In genomic region chr20:407953-408842, GRCh38 we compare ENCODE assay signal across 8 cellular contexts. TPM values are rescaled to one million over a fixed set of nuclear protein-coding genes. Genes with fewer than 3 reads are reported as not detected.
DNase-seq lines count a peak whose midpoint lies in the region; ATAC-seq and TF ChIP-seq lines count a peak whose summit lies in the region.

RBCK1 (plus strand) TSS chr20:408299; CDS start chr20:408758, 459 bp downstream.

- peak within 1 kb of the TSS; percentile 92 to 98 (median 95) for H3K27ac ChIP-seq in heart left ventricle

- H3K27me3 ChIP-seq in adipocyte (replicated peaks; ENCODE audit: control insufficient read depth, insufficient read depth, low read length), result no peaks in the 10 kb centered on the region
- no peaks in the 10 kb centered on the region for H3K27me3 ChIP-seq in heart left ventricle

- peaks cover 19% of the 10 kb centered on the region for H3K36me3 Mint-ChIP-seq in T-cell
- peaks cover 30% of the 10 kb centered on the region for H3K36me3 Mint-ChIP-seq in type B pancreatic cell

- ATAC-seq in HG02623 (IDR thresholded peaks at IDR 0.05; ENCODE audit: unreplicated experiment) (peak; percentile 73), T-cell (replicated peaks in 1 of 4) (peak; percentile 81 to 86 (median 82)), heart left ventricle (peak; percentile 81 to 94 (median 92))

- TF ChIP-seq CTCF in GM12865 (IDR thresholded peaks at IDR 0.05; ENCODE audit: insufficient read depth, low read depth, low read length, missing control alignments) (no peak), heart left ventricle (IDR thresholded peaks at IDR 0.05) (peak in 2 of 12 donors; percentile 12 to 14), type B pancreatic cell (conservative IDR thresholded peaks at IDR 0.05) (no peak)

- peak within 1 kb of the TSS; percentile 96 to 98 for H3K27ac Mint-ChIP-seq in T-cell
- H3K27ac Mint-ChIP-seq in type B pancreatic cell, result peak within 1 kb of the TSS; percentile 94

- no peaks in the 10 kb centered on the region for H3K27me3 Mint-ChIP-seq in T-cell
- H3K27me3 Mint-ChIP-seq in type B pancreatic cell, result no peaks in the 10 kb centered on the region

- peak in 1 of 2 donors; percentile 45 for TF ChIP-seq POLR2A in heart left ventricle (IDR thresholded peaks at IDR 0.05)

- peak; percentile 93 for DNase-seq in GM12865 (ENCODE audit: low read depth)
- peak; percentile 70 for DNase-seq in NCI-H1092 treated with DMSO at 0.1 percent for 48 hours (lab: John Stamatoyannopoulos, UW)
- peak; percentile 76 to 92 (median 85) for DNase-seq in T-cell
- DNase-seq in adipocyte (ENCODE audit: low read depth), result peak; percentile 94
- DNase-seq in heart left ventricle, result peak; percentile 90 to 92 (median 91)
- DNase-seq in posterior vena cava (ENCODE audit: low spot score), result peak; percentile 96
- DNase-seq in type B pancreatic cell (ENCODE audit: extremely low spot score, unreplicated experiment), result peak; percentile 82

- H3K4me3 Mint-ChIP-seq in T-cell (peak within 1 kb of the TSS; percentile 86 to 92 (median 87)), type B pancreatic cell (peak within 1 kb of the TSS; percentile 95)

- H3K36me3 ChIP-seq in adipocyte (ENCODE audit: control insufficient read depth, insufficient read depth, low read length, severe bottlenecking), result peaks cover 18% of the 10 kb centered on the region
- peaks cover 0 to 35% (median 25%) of the 10 kb centered on the region in 9 donors for H3K36me3 ChIP-seq in heart left ventricle

- H3K4me1 ChIP-seq in adipocyte (ENCODE audit: control insufficient read depth, insufficient read depth, low read length), result peaks cover 16% of the 10 kb centered on the region
- peaks cover 4 to 29% (median 19%) of the 10 kb centered on the region in 12 donors for H3K4me1 ChIP-seq in heart left ventricle

- H3K9ac ChIP-seq in adipocyte (ENCODE audit: low read length), result peak within 1 kb of the TSS; percentile 100

- 0 to 1% (median 1%) methylated on average over 39 to 79 of the region's 87 CpGs for WGBS in heart left ventricle, 4 donors

- H3K4me1 Mint-ChIP-seq in T-cell (peaks cover 45 to 55% (median 47%) of the 10 kb centered on the region in 3 donors), type B pancreatic cell (ENCODE audit: unreplicated experiment) (peaks cover 29% of the 10 kb centered on the region)

- POLR2A ChIA-PET in T-cell (lab: Charles Lee), result interaction anchor here in 1 of 2 donors (0.7 kb wide), 1 partner anchor 29 kb away, joined by 3 read pairs; no protein-coding TSS in a partner anchor

- H3K4me3 ChIP-seq in GM12865 (ENCODE audit: low read depth, low read length), result peak within 1 kb of the TSS; percentile 93
- peak within 1 kb of the TSS; percentile 96 for H3K4me3 ChIP-seq in adipocyte (ENCODE audit: low read length)
- H3K4me3 ChIP-seq in heart left ventricle, result peak within 1 kb of the TSS; percentile 81 to 100 (median 96)

- intact Hi-C loops in heart left ventricle (cut with DNase I) (loop anchor here in 7 of 10 donors (2.0 to 10.0 kb wide), 10 partner anchors 46 to 134 kb away; partner anchors contain the start of genes TBC1D20 (in 3 of the 7), CSNK2A1 (in 1 of the 7) and NRSN2 (in 1 of the 7)), posterior vena cava (cut with DNase I) (loop anchor here in 1 of 2 donors (10.0 kb wide), 1 partner anchor 53 kb away; no protein-coding TSS in a partner anchor)

- H3K9me3 ChIP-seq in adipocyte (ENCODE audit: control insufficient read depth, low read length) (no peaks in the 10 kb centered on the region), heart left ventricle (peaks cover 0 to 3% (median 0%) of the 10 kb centered on the region in 12 donors)

- CTCF ChIA-PET in T-cell (lab: Charles Lee), result interaction anchor here in 1 of 2 donors (0.6 to 1.8 kb wide), 7 partner anchors 30 to 136 kb away, joined by 3 to 9 read pairs (median 3); partner anchors contain the start of genes CSNK2A1 and TBC1D20

- H3K9me3 Mint-ChIP-seq in T-cell (no peaks in the 10 kb centered on the region), type B pancreatic cell (peaks cover 3% of the 10 kb centered on the region)

RNA-seq across cellular contexts. Expression of gene RBCK1, which starts in this region (rescaled TPM):
- 100 to 1,000 TPM in 3 of 5 donors, 10 to 100 TPM in 2; 87.0 to 110 (median 105) TPM for total RNA-seq in T-cell
- total RNA-seq in heart left ventricle, result 10 to 100 TPM; 37.0 to 77.7 (median 47.1) TPM
- polyA plus RNA-seq in heart left ventricle, result 10 to 100 TPM; 50.6 to 60.9 TPM
- 10 to 100 TPM; 46.7 to 54.4 TPM for total RNA-seq in posterior vena cava
- 81.3 and 84.9 TPM in 2 replicates for total RNA-seq in type B pancreatic cell (ENCODE audit: low replicate concordance)

Comparison
In these comparisons a context has a peak if more than half of its experiments do, and no peak if none do; other contexts are left out.
1. Peak in every context shown above with its lines: DNase-seq, ATAC-seq, H3K4me3 ChIP-seq and H3K27ac ChIP-seq.